26 cellular contexts compared by ENCODE assay signal in the genomic region with DNA sequence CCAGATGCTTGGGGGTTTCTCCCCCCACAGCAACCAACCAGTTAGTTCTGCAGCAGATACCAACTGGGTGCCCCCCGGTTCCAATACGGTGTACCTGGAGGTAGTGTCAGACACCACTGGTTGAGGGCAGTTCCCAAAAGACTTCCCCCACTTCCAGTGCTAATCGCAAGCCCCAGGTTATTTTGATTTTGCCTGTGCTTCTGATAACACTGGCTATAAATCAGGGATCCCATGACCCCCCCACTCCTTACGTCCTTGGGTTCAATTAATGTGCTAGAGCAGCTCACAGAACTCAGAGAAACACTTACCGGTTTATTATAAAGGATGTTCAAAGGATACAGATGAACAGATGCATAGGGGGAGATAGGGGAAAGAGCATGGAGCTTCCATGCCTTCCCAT. TPM values are rescaled to one million over a fixed set of nuclear protein-coding genes. Genes with fewer than 3 reads are reported as not detected.
A peak's percentile ranks its signal among the peaks of the same experiment; 100 is the strongest.
DNase-seq lines count a peak whose midpoint lies in the region; ATAC-seq and TF ChIP-seq lines count a peak whose summit lies in the region.
"Had no signal": no experiment of that assay in that cellular context is flagged by ENCODE, and none has a peak within 500 bp of the region (broad histone marks: within the 10 kb centered on the region; RNA-seq: fewer than 3 reads in every experiment).

No MANE protein-coding gene starts in this region.

- no peaks in the 10 kb centered on the region for H3K27me3 Mint-ChIP-seq in activated naive CD4-positive, alpha-beta T cell treated with anti-CD3 and anti-CD28 coated beads, Interleukin-2, amount 50 U/mL, for 24 hours
- H3K27me3 Mint-ChIP-seq in progenitor cell of endocrine pancreas = no peaks in the 10 kb centered on the region
- H3K27me3 Mint-ChIP-seq: activated naive CD8-positive, alpha-beta T cell treated with anti-CD3 and anti-CD28 coated beads, Interleukin-2, amount 50 U/mL, for 24 hours; dendritic cell treated with granulocyte-macrophage colony-stimulating factor and Interleukin-4, amounts not matched to agents 40 ng/mL and 50 ng/mL, for 4 days; stimulated activated naive B cell treated with anti-CD40 and anti-IgM and Interleukin-4, amounts not matched to agents 10 μg/mL and 1 μg/mL and 100 μg/mL, for 72 hours had no signal

- DNase-seq in activated naive CD4-positive, alpha-beta T cell treated with anti-CD3 and anti-CD28 coated beads, Interleukin-2, amount 50 U/mL, for 16 hours = no peak
- DNase-seq in OCI-M1 (lab: John Stamatoyannopoulos, UW) = peak; percentile 64
- peak; percentile 64 to 65 for DNase-seq in erythroblast (lab: John Stamatoyannopoulos, UW)
- no peak for DNase-seq in progenitor cell of endocrine pancreas (ENCODE audit: low spot score, unreplicated experiment)
- no peak for DNase-seq in medulla oblongata (ENCODE audit: extremely low spot score)
- DNase-seq: activated CD4-positive, alpha-beta T cell treated with anti-CD3 and anti-CD28 coated beads, Interleukin-2, amount 50 U/mL, for 48 hours; activated CD8-positive, alpha-beta memory T cell treated with anti-CD3 and anti-CD28 coated beads, Interleukin-2, amount 50 U/mL, for 4 hours; activated naive CD8-positive, alpha-beta T cell treated with anti-CD3 and anti-CD28 coated beads, Interleukin-2, amount 50 U/mL, for 24 hours; AML-193; CD8-positive, alpha-beta memory T cell; foreskin fibroblast; KBM-7; NCI-H1105; NCI-H187; NCI-H2171; NCI-H524; nephron progenitor cell; PC-3; stimulated activated naive B cell treated with anti-CD40 and anti-IgM and Interleukin-4, amounts not matched to agents 10 μg/mL and 1 μg/mL and 100 μg/mL, for 72 hours; upper lobe of right lung had no signal

- no peaks in the 10 kb centered on the region for H3K9me3 Mint-ChIP-seq in activated naive CD4-positive, alpha-beta T cell treated with anti-CD3 and anti-CD28 coated beads, Interleukin-2, amount 50 U/mL, for 24 hours
- no peaks in the 10 kb centered on the region for H3K9me3 Mint-ChIP-seq in progenitor cell of endocrine pancreas (ENCODE audit: low read depth)
- H3K9me3 Mint-ChIP-seq: activated naive CD8-positive, alpha-beta T cell treated with anti-CD3 and anti-CD28 coated beads, Interleukin-2, amount 50 U/mL, for 24 hours; CD8-positive, alpha-beta memory T cell; dendritic cell treated with granulocyte-macrophage colony-stimulating factor and Interleukin-4, amounts not matched to agents 40 ng/mL and 50 ng/mL, for 4 days; nephron progenitor cell; stimulated activated naive B cell treated with anti-CD40 and anti-IgM and Interleukin-4, amounts not matched to agents 10 μg/mL and 1 μg/mL and 100 μg/mL, for 72 hours had no signal

- no peak overlapping the region for H3K4me3 Mint-ChIP-seq in activated naive CD4-positive, alpha-beta T cell treated with anti-CD3 and anti-CD28 coated beads, Interleukin-2, amount 50 U/mL, for 24 hours
- no peak overlapping the region for H3K4me3 Mint-ChIP-seq in progenitor cell of endocrine pancreas (ENCODE audit: low read depth)
- H3K4me3 Mint-ChIP-seq: activated naive CD8-positive, alpha-beta T cell treated with anti-CD3 and anti-CD28 coated beads, Interleukin-2, amount 50 U/mL, for 24 hours; CD8-positive, alpha-beta memory T cell; dendritic cell treated with granulocyte-macrophage colony-stimulating factor and Interleukin-4, amounts not matched to agents 40 ng/mL and 50 ng/mL, for 4 days; nephron progenitor cell; stimulated activated naive B cell treated with anti-CD40 and anti-IgM and Interleukin-4, amounts not matched to agents 10 μg/mL and 1 μg/mL and 100 μg/mL, for 72 hours had no signal

- peaks cover 79% of the 10 kb centered on the region for H3K4me1 Mint-ChIP-seq in activated naive CD4-positive, alpha-beta T cell treated with anti-CD3 and anti-CD28 coated beads, Interleukin-2, amount 50 U/mL, for 24 hours
- peaks cover 39% of the 10 kb centered on the region for H3K4me1 Mint-ChIP-seq in progenitor cell of endocrine pancreas (ENCODE audit: low read depth)

- peak overlapping the region; percentile 77 for H3K27ac Mint-ChIP-seq in activated naive CD4-positive, alpha-beta T cell treated with anti-CD3 and anti-CD28 coated beads, Interleukin-2, amount 50 U/mL, for 24 hours
- peak overlapping the region; percentile 77 for H3K27ac Mint-ChIP-seq in progenitor cell of endocrine pancreas
- H3K27ac Mint-ChIP-seq: dendritic cell treated with granulocyte-macrophage colony-stimulating factor and Interleukin-4, amounts not matched to agents 40 ng/mL and 50 ng/mL, for 4 days; nephron progenitor cell; stimulated activated naive B cell treated with anti-CD40 and anti-IgM and Interleukin-4, amounts not matched to agents 10 μg/mL and 1 μg/mL and 100 μg/mL, for 72 hours had no signal

- H3K36me3 Mint-ChIP-seq in activated naive CD4-positive, alpha-beta T cell treated with anti-CD3 and anti-CD28 coated beads, Interleukin-2, amount 50 U/mL, for 24 hours = peaks cover 3% of the 10 kb centered on the region
- H3K36me3 Mint-ChIP-seq in progenitor cell of endocrine pancreas (ENCODE audit: insufficient read depth) = peaks cover 6% of the 10 kb centered on the region

- ATAC-seq in GM18907 (IDR thresholded peaks at IDR 0.05; ENCODE audit: unreplicated experiment) (no peak), GM21515 (IDR thresholded peaks at IDR 0.05; ENCODE audit: unreplicated experiment) (no peak)
- ATAC-seq: A549; activated naive CD8-positive, alpha-beta T cell treated with anti-CD3 and anti-CD28 coated beads, Interleukin-2, amount 50 U/mL, for 24 hours; left lung; PC-3; stimulated activated naive B cell treated with anti-CD40 and anti-IgM and Interleukin-4, amounts not matched to agents 10 μg/mL and 1 μg/mL and 100 μg/mL, for 72 hours; upper lobe of right lung had no signal

- no peak for TF ChIP-seq POLR2A in erythroblast (IDR thresholded peaks at IDR 0.05; ENCODE audit: low read length)

- TF ChIP-seq CTCF in progenitor cell of endocrine pancreas (IDR thresholded peaks at IDR 0.05; ENCODE audit: unreplicated experiment) = no peak

RNA-seq across cellular contexts. Expression of gene CLCN3, which starts 5.5 kb away (rescaled TPM):
- 106 and 117 TPM in 2 replicates for total RNA-seq in progenitor cell of endocrine pancreas

RNA-seq across cellular contexts. Expression of gene NEK1, which starts 13.5 kb away (rescaled TPM):
- total RNA-seq in progenitor cell of endocrine pancreas = 14.1 and 15.0 TPM in 2 replicates

Comparison
In these comparisons a context has a peak if more than half of its experiments do, and no peak if none do; other contexts are left out.
1. DNase-seq: peak in OCI-M1 (single experiment) and erythroblast (2 of 2); none in activated naive CD4-positive, alpha-beta T cell treated with anti-CD3 and anti-CD28 coated beads, Interleukin-2, amount 50 U/mL, for 16 hours (single experiment), progenitor cell of endocrine pancreas (single experiment) and medulla oblongata (single experiment).